In the genomic region with DNA sequence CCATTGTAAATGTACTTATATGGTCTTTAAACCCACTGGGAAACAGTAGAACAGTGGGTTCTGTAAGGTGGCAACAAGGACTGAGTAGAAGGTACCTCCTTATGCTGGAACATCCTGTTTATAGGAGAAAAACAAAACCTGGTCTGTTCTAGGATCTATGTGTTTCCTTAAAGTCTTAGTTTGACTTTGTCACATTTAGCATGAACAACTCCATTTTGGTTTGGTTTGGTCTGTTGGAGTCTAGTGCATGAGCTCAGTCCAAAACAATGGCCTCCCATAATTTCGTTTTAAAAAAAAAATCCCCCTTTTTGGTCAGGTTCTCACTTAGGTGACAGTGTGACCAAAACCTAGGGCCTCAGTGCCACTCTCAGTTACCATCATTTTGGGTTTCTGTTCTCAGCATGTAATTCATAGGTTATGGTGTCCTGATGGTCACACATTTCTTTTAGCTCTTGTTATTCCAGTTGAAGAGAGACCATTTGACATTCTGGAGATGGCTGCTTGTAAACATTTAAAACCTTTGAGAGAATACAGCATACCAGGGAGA, we compare ENCODE assay signal across 18 cellular contexts.
"Had no signal": no experiment of that assay in that cellular context is flagged by ENCODE, and none has a peak within 500 bp of the region (broad histone marks: within the 10 kb centered on the region; RNA-seq: fewer than 3 reads in every experiment).

No MANE protein-coding gene starts in this region.

- H3K27me3 Mint-ChIP-seq: T-helper 17 cell had no signal

- H3K36me3 Mint-ChIP-seq: activated naive CD4-positive, alpha-beta T cell treated with anti-CD3 and anti-CD28 coated beads, Interleukin-2, amount 50 U/mL, for 24 hours had no signal

- H3K4me1 Mint-ChIP-seq: activated naive CD4-positive, alpha-beta T cell treated with anti-CD3 and anti-CD28 coated beads, Interleukin-2, amount 50 U/mL, for 24 hours; T-helper 17 cell had no signal

- DNase-seq: activated CD4-positive, CD25-positive, alpha-beta regulatory T cell; activated CD8-positive, alpha-beta memory T cell treated with anti-CD3 and anti-CD28 coated beads, Interleukin-2, amount 10 ng/mL, durations not matched to agents 7 days and 5 days; activated T-cell treated with anti-CD3 and anti-CD28 coated beads, Interleukin-2, amount 50 U/mL, for 24 hours; cerebellar nuclear complex; MG63; MV-4-11; NCI-H1092 treated with DMSO at 0.1 percent for 48 hours; NCI-H1417 treated with DMSO at 0.1 percent for 48 hours; NCI-H1694; NCI-H2029; NCI-H2107; NCI-H2171 treated with DMSO at 0.1 percent for 48 hours; NCI-H226; NCI-H526 treated with DMSO at 0.1 percent for 48 hours; NCI-H82; SIG-M5; T-helper 17 cell had no signal

- H3K9me3 Mint-ChIP-seq: activated naive CD4-positive, alpha-beta T cell treated with anti-CD3 and anti-CD28 coated beads, Interleukin-2, amount 50 U/mL, for 24 hours had no signal

- ATAC-seq: activated CD8-positive, alpha-beta memory T cell treated with anti-CD3 and anti-CD28 coated beads, Interleukin-2, amount 10 ng/mL, durations not matched to agents 7 days and 5 days; T-helper 17 cell had no signal

- H3K4me3 Mint-ChIP-seq: activated CD8-positive, alpha-beta memory T cell treated with anti-CD3 and anti-CD28 coated beads, Interleukin-2, amount 10 ng/mL, durations not matched to agents 7 days and 5 days; activated naive CD4-positive, alpha-beta T cell treated with anti-CD3 and anti-CD28 coated beads, Interleukin-2, amount 50 U/mL, for 24 hours; activated T-cell treated with anti-CD3 and anti-CD28 coated beads, Interleukin-2, amount 50 U/mL, for 24 hours; T-helper 17 cell had no signal

- H3K27ac Mint-ChIP-seq: activated CD8-positive, alpha-beta memory T cell treated with anti-CD3 and anti-CD28 coated beads, Interleukin-2, amount 10 ng/mL, durations not matched to agents 7 days and 5 days; activated naive CD4-positive, alpha-beta T cell treated with anti-CD3 and anti-CD28 coated beads, Interleukin-2, amount 50 U/mL, for 24 hours; activated T-cell treated with anti-CD3 and anti-CD28 coated beads, Interleukin-2, amount 50 U/mL, for 24 hours; T-helper 17 cell had no signal
